Comparison of ENCODE assay signal across 26 cellular contexts in the genomic region with DNA sequence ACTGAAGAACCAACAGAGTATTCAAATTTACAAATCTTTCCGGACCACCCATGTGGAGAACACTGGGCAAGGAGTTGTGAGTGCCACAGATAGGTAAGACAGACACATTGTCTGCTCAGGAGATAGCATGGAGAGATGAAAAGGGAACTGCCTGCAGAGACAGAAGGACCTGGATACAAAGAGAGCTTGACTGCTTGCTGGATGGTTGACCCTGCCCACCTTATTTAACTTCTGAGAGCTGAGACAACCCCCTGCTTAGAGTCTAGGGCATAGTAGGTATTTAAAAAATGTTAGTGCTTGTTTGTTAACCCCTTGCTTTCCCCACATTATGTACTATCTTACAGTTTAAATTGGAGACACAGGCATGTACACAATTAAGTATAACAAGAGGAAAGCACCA.
"Had no signal": no experiment of that assay in that cellular context is flagged by ENCODE, and none has a peak within 500 bp of the region (broad histone marks: within the 10 kb centered on the region; RNA-seq: fewer than 3 reads in every experiment).

No MANE protein-coding gene starts in this region.

- H3K36me3 ChIP-seq: adrenal gland, MG63 had no signal

- H3K27ac Mint-ChIP-seq: activated CD8-positive, alpha-beta T cell treated with anti-CD3 and anti-CD28 coated beads for 36 hours; activated naive CD4-positive, alpha-beta T cell treated with anti-CD3 and anti-CD28 coated beads, Interleukin-2, amount 10 ng/mL, durations not matched to agents 7 days and 5 days; activated naive CD8-positive, alpha-beta T cell treated with anti-CD3 and anti-CD28 coated beads, Interleukin-2, amount 10 ng/mL, durations not matched to agents 7 days and 5 days; activated T-cell treated with anti-CD3 and anti-CD28 coated beads, Interleukin-2, amount 50 U/mL, for 72 hours; activated T-helper 2 cell treated with anti-CD3 and anti-CD28 coated beads, Interferon-gamma antibody, Interleukin-2, Interleukin-4, amounts not matched to agents 10 μg/mL and 5 μg/mL and 100 μg/mL, durations not matched to agents 14 hours and 24 hours and 36 hours had no signal

- H3K9me3 Mint-ChIP-seq: activated CD8-positive, alpha-beta T cell treated with anti-CD3 and anti-CD28 coated beads for 36 hours; activated naive CD4-positive, alpha-beta T cell treated with anti-CD3 and anti-CD28 coated beads, Interleukin-2, amount 10 ng/mL, durations not matched to agents 7 days and 5 days; activated naive CD8-positive, alpha-beta T cell treated with anti-CD3 and anti-CD28 coated beads, Interleukin-2, amount 10 ng/mL, durations not matched to agents 7 days and 5 days; activated T-helper 2 cell treated with anti-CD3 and anti-CD28 coated beads, Interferon-gamma antibody, Interleukin-2, Interleukin-4, amounts not matched to agents 10 μg/mL and 5 μg/mL and 100 μg/mL, durations not matched to agents 14 hours and 24 hours and 36 hours had no signal

- H3K4me2 ChIP-seq: KMS-11, PC-9 had no signal

- H3K27me3 ChIP-seq: adrenal gland, MG63 had no signal

- H3K36me3 Mint-ChIP-seq: activated naive CD4-positive, alpha-beta T cell treated with anti-CD3 and anti-CD28 coated beads, Interleukin-2, amount 10 ng/mL, durations not matched to agents 7 days and 5 days; activated naive CD8-positive, alpha-beta T cell treated with anti-CD3 and anti-CD28 coated beads, Interleukin-2, amount 10 ng/mL, durations not matched to agents 7 days and 5 days had no signal

- H3K4me3 ChIP-seq: adrenal gland, MG63, PC-9, SK-N-MC had no signal

- H3K4me1 ChIP-seq: adrenal gland had no signal

- H2AFZ ChIP-seq: PC-9 had no signal

- H3K4me3 Mint-ChIP-seq: activated CD8-positive, alpha-beta T cell treated with anti-CD3 and anti-CD28 coated beads for 36 hours; activated naive CD4-positive, alpha-beta T cell treated with anti-CD3 and anti-CD28 coated beads, Interleukin-2, amount 10 ng/mL, durations not matched to agents 7 days and 5 days; activated naive CD8-positive, alpha-beta T cell treated with anti-CD3 and anti-CD28 coated beads, Interleukin-2, amount 10 ng/mL, durations not matched to agents 7 days and 5 days; activated T-cell treated with anti-CD3 and anti-CD28 coated beads, Interleukin-2, amount 50 U/mL, for 72 hours had no signal

- H3K9ac ChIP-seq: KMS-11 had no signal

- H3K27me3 Mint-ChIP-seq: activated CD8-positive, alpha-beta T cell treated with anti-CD3 and anti-CD28 coated beads for 36 hours; activated naive CD4-positive, alpha-beta T cell treated with anti-CD3 and anti-CD28 coated beads, Interleukin-2, amount 10 ng/mL, durations not matched to agents 7 days and 5 days; activated naive CD8-positive, alpha-beta T cell treated with anti-CD3 and anti-CD28 coated beads, Interleukin-2, amount 10 ng/mL, durations not matched to agents 7 days and 5 days had no signal

- H3K4me1 Mint-ChIP-seq: activated naive CD4-positive, alpha-beta T cell treated with anti-CD3 and anti-CD28 coated beads, Interleukin-2, amount 10 ng/mL, durations not matched to agents 7 days and 5 days; activated naive CD8-positive, alpha-beta T cell treated with anti-CD3 and anti-CD28 coated beads, Interleukin-2, amount 10 ng/mL, durations not matched to agents 7 days and 5 days had no signal

- DNase-seq: activated CD4-positive, alpha-beta T cell treated with anti-CD3 and anti-CD28 coated beads for 4 hours; activated CD8-positive, alpha-beta memory T cell treated with anti-CD3 and anti-CD28 coated beads, Interleukin-2, amount 50 U/mL, for 4 hours; activated CD8-positive, alpha-beta T cell treated with anti-CD3 and anti-CD28 coated beads for 36 hours; activated gamma-delta T cell treated with Interleukin-2 at 50 U/mL for 16 hours; activated naive CD4-positive, alpha-beta T cell treated with anti-CD3 and anti-CD28 coated beads, Interleukin-2, amount 10 ng/mL, durations not matched to agents 7 days and 5 days; activated naive CD8-positive, alpha-beta T cell treated with anti-CD3 and anti-CD28 coated beads, Interleukin-2, amount 10 ng/mL, durations not matched to agents 7 days and 5 days; activated T-cell treated with anti-CD3 and anti-CD28 coated beads, Interleukin-2, amount 50 U/mL, for 72 hours; adrenal gland; anterior cingulate cortex; caudate nucleus; MG63; MV-4-11; NCI-H1092 treated with DMSO at 0.1 percent for 48 hours; NCI-H1417 treated with DMSO at 0.1 percent for 48 hours; NCI-H1694; NCI-H2029; NCI-H2107; NCI-H2171 treated with DMSO at 0.1 percent for 48 hours; NCI-H226; NCI-H526; PC-9; T-helper 1 cell had no signal

- H3K9me3 ChIP-seq: adrenal gland, MG63 had no signal

- H3K27ac ChIP-seq: adrenal gland, KMS-11, PC-9, SK-N-MC, VCaP had no signal

- ATAC-seq: activated CD8-positive, alpha-beta T cell treated with anti-CD3 and anti-CD28 coated beads for 36 hours; activated T-cell treated with anti-CD3 and anti-CD28 coated beads, Interleukin-2, amount 50 U/mL, for 72 hours had no signal
